ENCODE assay signal across 36 cellular contexts in genomic region chr19:30037835-30038234, GRCh38.
"Had no signal": no experiment of that assay in that cellular context is flagged by ENCODE, and none has a peak within 500 bp of the region (broad histone marks: within the 10 kb centered on the region; RNA-seq: fewer than 3 reads in every experiment).

No MANE protein-coding gene starts in this region.

- H3K4me3 Mint-ChIP-seq: activated CD4-positive, alpha-beta memory T cell treated with anti-CD3 and anti-CD28 coated beads for 36 hours; activated CD4-positive, alpha-beta T cell treated with anti-CD3 and anti-CD28 coated beads for 36 hours; activated CD4-positive, alpha-beta T cell treated with anti-CD3 and anti-CD28 coated beads, Interleukin-2, amount 10 ng/mL, durations not matched to agents 24 days and 14 days; activated CD8-positive, alpha-beta memory T cell treated with anti-CD3 and anti-CD28 coated beads, Interleukin-2, amount 10 ng/mL, durations not matched to agents 7 days and 5 days; activated CD8-positive, alpha-beta T cell treated with anti-CD3 and anti-CD28 coated beads, Interleukin-2, amount 10 ng/mL, durations not matched to agents 7 days and 5 days; activated naive CD4-positive, alpha-beta T cell treated with anti-CD3 and anti-CD28 coated beads for 36 hours; activated naive CD4-positive, alpha-beta T cell treated with anti-CD3 and anti-CD28 coated beads, Interleukin-2, amount 50 U/mL, for 24 hours; activated naive CD8-positive, alpha-beta T cell treated with anti-CD3 and anti-CD28 coated beads for 36 hours; activated naive CD8-positive, alpha-beta T cell treated with anti-CD3 and anti-CD28 coated beads, Interleukin-2, amount 50 U/mL, for 24 hours; activated T-helper 1 cell treated with anti-CD3 and anti-CD28 coated beads, Interleukin-12 subunit alpha, Interleukin-12 subunit beta, Interleukin-2, Interleukin-4 antibody, amounts not matched to agents 30 ng/mL and 10 ng/mL and 1 ng/mL, durations not matched to agents 14 hours and 24 hours and 36 hours; effector memory CD8-positive, alpha-beta T cell; T-cell; T-helper 1 cell treated with Interleukin-12 subunit alpha and Interleukin-12 subunit beta and Interleukin-4 antibody, amounts not matched to agents 30 μg/mL and 1 μg/mL, for 36 hours had no signal

- H3K4me1 ChIP-seq: adrenal gland, body of pancreas, esophagus muscularis mucosa, foreskin keratinocyte, gastrocnemius medialis had no signal

- H3K27ac Mint-ChIP-seq: activated CD4-positive, alpha-beta memory T cell treated with anti-CD3 and anti-CD28 coated beads for 36 hours; activated CD4-positive, alpha-beta T cell treated with anti-CD3 and anti-CD28 coated beads for 36 hours; activated CD4-positive, alpha-beta T cell treated with anti-CD3 and anti-CD28 coated beads, Interleukin-2, amount 10 ng/mL, durations not matched to agents 24 days and 14 days; activated CD8-positive, alpha-beta memory T cell treated with anti-CD3 and anti-CD28 coated beads, Interleukin-2, amount 10 ng/mL, durations not matched to agents 7 days and 5 days; activated CD8-positive, alpha-beta T cell treated with anti-CD3 and anti-CD28 coated beads, Interleukin-2, amount 10 ng/mL, durations not matched to agents 7 days and 5 days; activated naive CD4-positive, alpha-beta T cell treated with anti-CD3 and anti-CD28 coated beads for 36 hours; activated naive CD8-positive, alpha-beta T cell treated with anti-CD3 and anti-CD28 coated beads for 36 hours; activated naive CD8-positive, alpha-beta T cell treated with anti-CD3 and anti-CD28 coated beads, Interleukin-2, amount 50 U/mL, for 24 hours; activated T-helper 1 cell treated with anti-CD3 and anti-CD28 coated beads, Interleukin-12 subunit alpha, Interleukin-12 subunit beta, Interleukin-2, Interleukin-4 antibody, amounts not matched to agents 30 ng/mL and 10 ng/mL and 1 ng/mL, durations not matched to agents 14 hours and 24 hours and 36 hours; activated T-helper 2 cell treated with anti-CD3 and anti-CD28 coated beads, Interferon-gamma antibody, Interleukin-2, Interleukin-4, amounts not matched to agents 10 μg/mL and 5 μg/mL and 100 μg/mL, durations not matched to agents 14 hours and 24 hours and 36 hours; effector memory CD8-positive, alpha-beta T cell; T-helper 1 cell treated with Interleukin-12 subunit alpha and Interleukin-12 subunit beta and Interleukin-4 antibody, amounts not matched to agents 30 μg/mL and 1 μg/mL, for 36 hours had no signal

- H3K9me3 ChIP-seq: adrenal gland, body of pancreas, esophagus muscularis mucosa, gastrocnemius medialis had no signal

- H3K4me3 ChIP-seq: adrenal gland, body of pancreas, cardiac muscle cell, coronary artery, esophagus muscularis mucosa, gastrocnemius medialis had no signal

- H3K4me1 Mint-ChIP-seq: activated CD4-positive, alpha-beta T cell treated with anti-CD3 and anti-CD28 coated beads for 36 hours; activated CD4-positive, alpha-beta T cell treated with anti-CD3 and anti-CD28 coated beads, Interleukin-2, amount 10 ng/mL, durations not matched to agents 24 days and 14 days; activated CD8-positive, alpha-beta memory T cell treated with anti-CD3 and anti-CD28 coated beads, Interleukin-2, amount 10 ng/mL, durations not matched to agents 7 days and 5 days; activated naive CD4-positive, alpha-beta T cell treated with anti-CD3 and anti-CD28 coated beads, Interleukin-2, amount 50 U/mL, for 24 hours; T-cell had no signal

- H3K36me3 ChIP-seq: adrenal gland, cardiac muscle cell had no signal

- H3K27me3 Mint-ChIP-seq: activated CD4-positive, alpha-beta memory T cell treated with anti-CD3 and anti-CD28 coated beads for 36 hours; activated CD4-positive, alpha-beta T cell treated with anti-CD3 and anti-CD28 coated beads for 36 hours; activated CD4-positive, alpha-beta T cell treated with anti-CD3 and anti-CD28 coated beads, Interleukin-2, amount 10 ng/mL, durations not matched to agents 24 days and 14 days; activated CD8-positive, alpha-beta memory T cell treated with anti-CD3 and anti-CD28 coated beads, Interleukin-2, amount 10 ng/mL, durations not matched to agents 7 days and 5 days; activated naive CD4-positive, alpha-beta T cell treated with anti-CD3 and anti-CD28 coated beads, Interleukin-2, amount 50 U/mL, for 24 hours; activated naive CD8-positive, alpha-beta T cell treated with anti-CD3 and anti-CD28 coated beads for 36 hours; activated naive CD8-positive, alpha-beta T cell treated with anti-CD3 and anti-CD28 coated beads, Interleukin-2, amount 50 U/mL, for 24 hours; effector memory CD8-positive, alpha-beta T cell; T-cell had no signal

- DNase-seq: activated CD4-positive, alpha-beta memory T cell treated with anti-CD3 and anti-CD28 coated beads for 36 hours; activated CD4-positive, alpha-beta T cell treated with anti-CD3 and anti-CD28 coated beads for 36 hours; activated CD4-positive, alpha-beta T cell treated with anti-CD3 and anti-CD28 coated beads, Interleukin-2, amount 10 ng/mL, durations not matched to agents 24 days and 14 days; activated CD4-positive, CD25-positive, alpha-beta regulatory T cell; activated CD4-positive, CD25-positive, alpha-beta regulatory T cell treated with anti-CD3 and anti-CD28 coated beads, Interleukin-2, amount 50 U/mL, for 72 hours; activated CD8-positive, alpha-beta memory T cell treated with anti-CD3 and anti-CD28 coated beads, Interleukin-2, amount 10 ng/mL, durations not matched to agents 7 days and 5 days; activated CD8-positive, alpha-beta memory T cell treated with anti-CD3 and anti-CD28 coated beads, Interleukin-2, amount 50 U/mL, for 4 hours; activated CD8-positive, alpha-beta T cell treated with anti-CD3 and anti-CD28 coated beads, Interleukin-2, amount 10 ng/mL, durations not matched to agents 7 days and 5 days; activated effector memory CD4-positive, alpha-beta T cell treated with anti-CD3 and anti-CD28 coated beads, Interleukin-2, amount 50 U/mL, for 16 hours; activated naive CD4-positive, alpha-beta T cell treated with anti-CD3 and anti-CD28 coated beads for 36 hours; activated naive CD8-positive, alpha-beta T cell treated with anti-CD3 and anti-CD28 coated beads for 36 hours; activated naive CD8-positive, alpha-beta T cell treated with anti-CD3 and anti-CD28 coated beads, Interleukin-2, amount 50 U/mL, for 24 hours; activated T-cell treated with anti-CD3 and anti-CD28 coated beads, Interleukin-2, amount 50 U/mL, for 1 hour; activated T-cell treated with anti-CD3 and anti-CD28 coated beads, Interleukin-2, amount 50 U/mL, for 48 hours; adrenal gland; amygdala; aorta; body of pancreas; central memory CD4-positive, alpha-beta T cell; cerebellar nuclear complex; dermis blood vessel endothelial cell; effector CD4-positive, alpha-beta T cell; effector memory CD8-positive, alpha-beta T cell; erythroblast; foreskin keratinocyte; gastrocnemius medialis; glutamatergic neuron; SW 1271; T-cell had no signal

- H3K27ac ChIP-seq: adrenal gland, body of pancreas, cardiac muscle cell, coronary artery, esophagus muscularis mucosa, foreskin keratinocyte, gastrocnemius medialis had no signal

- H3K27me3 ChIP-seq: adrenal gland, body of pancreas, cardiac muscle cell, esophagus muscularis mucosa, foreskin keratinocyte, gastrocnemius medialis had no signal

- ATAC-seq: activated CD4-positive, alpha-beta T cell treated with anti-CD3 and anti-CD28 coated beads for 36 hours; activated CD8-positive, alpha-beta memory T cell treated with anti-CD3 and anti-CD28 coated beads, Interleukin-2, amount 10 ng/mL, durations not matched to agents 7 days and 5 days; activated CD8-positive, alpha-beta T cell treated with anti-CD3 and anti-CD28 coated beads, Interleukin-2, amount 10 ng/mL, durations not matched to agents 7 days and 5 days; activated naive CD8-positive, alpha-beta T cell treated with anti-CD3 and anti-CD28 coated beads, Interleukin-2, amount 50 U/mL, for 24 hours; body of pancreas; effector memory CD8-positive, alpha-beta T cell; foreskin keratinocyte; gastrocnemius medialis; T-cell had no signal
